Comparison of ENCODE assay signal across 27 cellular contexts in genomic region chr16:85681255-85681654, GRCh38. TPM values are rescaled to one million over a fixed set of nuclear protein-coding genes. Genes with fewer than 3 reads are reported as not detected.
DNase-seq lines count a peak whose midpoint lies in the region; ATAC-seq, FAIRE-seq and TF ChIP-seq lines count a peak whose summit lies in the region.
"Had no signal": no experiment of that assay in that cellular context is flagged by ENCODE, and none has a peak within 500 bp of the region (broad histone marks: within the 10 kb centered on the region; RNA-seq: fewer than 3 reads in every experiment).

No MANE protein-coding gene starts in this region.

- H3K27me3 Mint-ChIP-seq in stimulated activated naive CD8-positive, alpha-beta T cell treated with anti-CD3 and anti-CD28 coated beads, Interleukin-15, amount 100 ng/mL, for 72 hours: no peaks in the 10 kb centered on the region
- H3K27me3 Mint-ChIP-seq: activated CD8-positive, alpha-beta memory T cell treated with anti-CD3 and anti-CD28 coated beads, Interleukin-2, amount 10 ng/mL, durations not matched to agents 7 days and 5 days; activated naive CD8-positive, alpha-beta T cell treated with anti-CD3 and anti-CD28 coated beads for 36 hours; T-cell had no signal

- no peak overlapping the region for H3K9ac ChIP-seq in HepG2 (ENCODE audit: insufficient read depth, low read depth, low read length)

- H3K27ac Mint-ChIP-seq in stimulated activated naive CD8-positive, alpha-beta T cell treated with anti-CD3 and anti-CD28 coated beads, Interleukin-15, amount 100 ng/mL, for 72 hours: no peak overlapping the region
- H3K27ac Mint-ChIP-seq: activated naive CD8-positive, alpha-beta T cell treated with anti-CD3 and anti-CD28 coated beads for 36 hours; mesothelial cell of epicardium had no signal

- CTCF ChIA-PET in HepG2 (lab: Yijun Ruan, JAX; ENCODE audit: low intra/inter-chr PET ratio, low total read pairs): no interaction called here

- H3K4me2 ChIP-seq in HepG2 (ENCODE audit: low read depth, low read length): no peak overlapping the region

- no peak for FAIRE-seq in HepG2 (lab: Jason Lieb, UNC)
- FAIRE-seq: A204.1, D721Med, G401.6 had no signal

- in situ Hi-C loops in HepG2 (cut with HindIII; ENCODE audit: extremely low pct_ligation_motif_present, low pct_unique_long_range_greater_than_20kb): no loop called here

- TF ChIP-seq EP300 in HepG2 (IDR thresholded peaks at IDR 0.05; ENCODE audit: low read depth in 2 of 2, low read length in 2 of 2) (no peak), HepG2 (CRISPR knock-in tag; IDR thresholded peaks at IDR 0.05; ENCODE audit: borderline replicate concordance) (no peak)

- H3K4me1 ChIP-seq in HepG2 (ENCODE audit: insufficient read depth, low read length) (no peaks in the 10 kb centered on the region), thyroid gland (peaks cover 22 to 25% of the 10 kb centered on the region in 2 donors)
- H3K4me1 ChIP-seq: esophagus muscularis mucosa, tibial nerve had no signal

- no TSS peak for BruUV-seq in HepG2 (replicated peaks; lab: Mats Ljungman, UMichigan)

- H3K4me3 ChIP-seq in HepG2 (replicated peaks in 1 of 3; ENCODE audit: insufficient read depth in 1 of 3, low read depth in 2 of 3, low read length in 3 of 3): no peak overlapping the region
- H3K4me3 ChIP-seq in thyroid gland (replicated peaks in 1 of 3): no peak overlapping the region
- H3K4me3 ChIP-seq: esophagus muscularis mucosa, gastrocnemius medialis, tibial nerve had no signal

- WGBS in HepG2 (ENCODE audit: low lambda C conversion rate): 98% methylated on average over 8 of the region's 8 CpGs
- 47 to 51% methylated on average over 8 of the region's 8 CpGs for WGBS in thyroid gland, 2 donors

- no peaks in the 10 kb centered on the region; the same call in 1 of the 2 replicates for H4K20me1 ChIP-seq in HepG2 (ENCODE audit: insufficient read depth, low read length)

- intact Hi-C loops in HepG2 (cut with micrococcal nuclease; ENCODE audit: unreplicated experiment): no loop called here
- intact Hi-C loops in thyroid gland (cut with DNase I): no loop called here

- H3K27me3 ChIP-seq in HepG2 (ENCODE audit: control insufficient read depth in 1 of 2, insufficient read depth in 2 of 2, low read length in 2 of 2) (no peaks in the 10 kb centered on the region), thyroid gland (no peaks in the 10 kb centered on the region)
- H3K27me3 ChIP-seq: BE2C, esophagus muscularis mucosa, gastrocnemius medialis, tibial nerve had no signal

- H2AFZ ChIP-seq in HepG2 (ENCODE audit: low read length): no peak overlapping the region

- H3K4me3 Mint-ChIP-seq in stimulated activated naive CD8-positive, alpha-beta T cell treated with anti-CD3 and anti-CD28 coated beads, Interleukin-15, amount 100 ng/mL, for 72 hours: no peak overlapping the region
- H3K4me3 Mint-ChIP-seq: activated CD8-positive, alpha-beta memory T cell treated with anti-CD3 and anti-CD28 coated beads, Interleukin-2, amount 10 ng/mL, durations not matched to agents 7 days and 5 days; activated naive CD8-positive, alpha-beta T cell treated with anti-CD3 and anti-CD28 coated beads for 36 hours; mesothelial cell of epicardium; T-cell had no signal

- H3K27ac ChIP-seq in HepG2 (ENCODE audit: extremely low read length, insufficient read depth, low read length): no peak overlapping the region
- H3K27ac ChIP-seq in thyroid gland: peak overlapping the region; percentile 16 to 66 (median 59)
- H3K27ac ChIP-seq: esophagus muscularis mucosa, gastrocnemius medialis, tibial nerve had no signal

- TF ChIP-seq CTCF in HepG2 (CRISPR knock-in tag; IDR thresholded peaks at IDR 0.05) (no peak), thyroid gland (IDR thresholded peaks at IDR 0.05) (no peak)

- ATAC-seq in HepG2 (no peak), GM19035 (IDR thresholded peaks at IDR 0.05; ENCODE audit: unreplicated experiment) (no peak)
- ATAC-seq in stimulated activated naive CD8-positive, alpha-beta T cell treated with anti-CD3 and anti-CD28 coated beads, Interleukin-15, amount 100 ng/mL, for 72 hours: no peak
- ATAC-seq: Right ventricle myocardium inferior, T-cell had no signal

- H3K36me3 ChIP-seq in HepG2 (replicated peaks in 1 of 2; ENCODE audit: control insufficient read depth in 1 of 2, insufficient read depth in 2 of 2, low read length in 2 of 2) (peaks cover 18 to 64% of the 10 kb centered on the region in 2 experiments), thyroid gland (no peaks in the 10 kb centered on the region)
- H3K36me3 ChIP-seq: gastrocnemius medialis had no signal

- TF ChIP-seq POLR2A in HepG2 (IDR thresholded peaks at IDR 0.05; ENCODE audit: insufficient read depth in 1 of 2, low read depth in 2 of 2, low read length in 2 of 2): no peak
- no peak for TF ChIP-seq POLR2A in thyroid gland (IDR thresholded peaks at IDR 0.05)

- peaks cover 2% of the 10 kb centered on the region for H3K79me2 ChIP-seq in HepG2 (ENCODE audit: insufficient read depth, low read length)

- POLR2A ChIA-PET in HepG2 (lab: Yijun Ruan, JAX): no interaction called here

- H3K9me3 ChIP-seq in HepG2 (ENCODE audit: low read length) (no peaks in the 10 kb centered on the region), thyroid gland (no peaks in the 10 kb centered on the region)
- H3K9me3 ChIP-seq: BE2C, esophagus muscularis mucosa, gastrocnemius medialis, tibial nerve had no signal

- peak; percentile 43 for DNase-seq in NCI-H748 (lab: John Stamatoyannopoulos, UW; ENCODE audit: unreplicated experiment)
- DNase-seq in NCI-H748 treated with DMSO at 0.1 percent for 48 hours (lab: John Stamatoyannopoulos, UW): no peak
- DNase-seq in NCI-H510A treated with DMSO at 0.1 percent for 48 hours (lab: John Stamatoyannopoulos, UW): peak; percentile 82
- no peak for DNase-seq in HepG2 (ENCODE audit: low spot score)
- DNase-seq in thyroid gland: peak; percentile 79 to 80
- no peak for DNase-seq in stimulated activated CD4-positive, alpha-beta T cell treated with anti-CD3 and anti-CD28 coated beads, Interleukin-4, amount 100 ng/mL, for 24 hours
- no peak for DNase-seq in stimulated activated naive CD8-positive, alpha-beta T cell treated with anti-CD3 and anti-CD28 coated beads, Interleukin-15, amount 100 ng/mL, for 72 hours
- DNase-seq: activated CD4-positive, alpha-beta T cell treated with anti-CD3 and anti-CD28 coated beads for 48 hours; activated CD8-positive, alpha-beta memory T cell treated with anti-CD3 and anti-CD28 coated beads, Interleukin-2, amount 10 ng/mL, durations not matched to agents 7 days and 5 days; activated naive CD8-positive, alpha-beta T cell treated with anti-CD3 and anti-CD28 coated beads for 36 hours; BE2C; effector CD4-positive, alpha-beta T cell; gastrocnemius medialis; kidney glomerular epithelial cell; NCI-H2081; NCI-H524; stimulated activated CD4-positive, alpha-beta T cell treated with anti-CD3 and anti-CD28 coated beads, Interleukin-2, amount 100 ng/mL, for 24 hours; stimulated activated naive CD4-positive, alpha-beta T cell treated with Interleukin-2 at 50 U/mL for 16 hours; T-cell had no signal

- no peak for TF ChIP-seq RAD21 in HepG2 (CRISPR knock-in tag; IDR thresholded peaks at IDR 0.05)

- H3K9me3 Mint-ChIP-seq in stimulated activated naive CD8-positive, alpha-beta T cell treated with anti-CD3 and anti-CD28 coated beads, Interleukin-15, amount 100 ng/mL, for 72 hours: no peaks in the 10 kb centered on the region
- H3K9me3 Mint-ChIP-seq: activated naive CD8-positive, alpha-beta T cell treated with anti-CD3 and anti-CD28 coated beads for 36 hours; mesothelial cell of epicardium; T-cell had no signal

- H3K4me1 Mint-ChIP-seq in stimulated activated naive CD8-positive, alpha-beta T cell treated with anti-CD3 and anti-CD28 coated beads, Interleukin-15, amount 100 ng/mL, for 72 hours: peaks cover 12% of the 10 kb centered on the region

TF ChIP-seq in HepG2, 621 proteins besides CTCF, POLR2A, EP300 and RAD21:
- TF ChIP-seq ZFAT (CRISPR knock-in tag; conservative IDR thresholded peaks at IDR 0.05) (no peak), ATF7 (IDR thresholded peaks at IDR 0.05) (peak; percentile 22; the same call in 1 of the 2 replicates), ATF7 (CRISPR knock-in tag; IDR thresholded peaks at IDR 0.05) (no peak)
TF ChIP-seq in HepG2: peak in this region for 1.

RNA-seq across cellular contexts. Expression of gene GINS2, which starts 7.5 kb away (rescaled TPM):
- total RNA-seq in HepG2 (2016; rRNA removed; fragmentation: Illumina TruSeq; extraction: Trizol) (48.3 and 61.7 TPM in 2 replicates), thyroid gland (1 to 10 TPM in 1 of 4 donors, under 1 TPM in 3; 0.24 to 1.2 (median 0.55) TPM)
- 23.8 and 27.0 TPM in 2 replicates for total RNA-seq in HepG2 (2016; cell fraction: cytosol; rRNA removed; fragmentation: Illumina TruSeq; extraction: Trizol; ENCODE audit: low read depth)
- total RNA-seq in HepG2 (2016; cell fraction: insoluble cytoplasmic fraction; rRNA removed; fragmentation: Illumina TruSeq; extraction: Trizol): 48.0 and 66.5 TPM in 2 replicates
- total RNA-seq in HepG2 (2016; cell fraction: membrane; rRNA removed; fragmentation: Illumina TruSeq; extraction: Trizol): 37.7 and 42.3 TPM in 2 replicates
- total RNA-seq in HepG2 (2016; cell fraction: nucleus; rRNA removed; fragmentation: Illumina TruSeq; extraction: Trizol): 23.1 and 24.3 TPM in 2 replicates
- 7.7 and 10.6 TPM in 2 replicates for polyA plus RNA-seq in HepG2 (2011; rRNA removed)
- 8.9 and 11.0 TPM in 2 replicates for polyA plus RNA-seq in HepG2 (2011; cell fraction: cytosol; rRNA removed)
- polyA plus RNA-seq in HepG2 (2011; cell fraction: nucleus; rRNA removed): 3.9 and 4.5 TPM in 2 replicates
- polyA plus RNA-seq in HepG2 (2012): 5.7 and 16.9 TPM in 2 replicates
- polyA plus RNA-seq in HepG2 (2016; cell fraction: cytosol; fragmentation: Illumina TruSeq; extraction: Trizol; ENCODE audit: low read depth): 28.1 and 34.5 TPM in 2 replicates
- polyA plus RNA-seq in HepG2 (2016; cell fraction: insoluble cytoplasmic fraction; fragmentation: Illumina TruSeq; extraction: Trizol; ENCODE audit: low read depth): 76.0 and 95.5 TPM in 2 replicates
- 36.4 and 39.0 TPM in 2 replicates for polyA plus RNA-seq in HepG2 (2016; cell fraction: membrane; fragmentation: Illumina TruSeq; extraction: Trizol; ENCODE audit: low read depth)
- polyA plus RNA-seq in HepG2 (2016; cell fraction: nucleus; fragmentation: Illumina TruSeq; extraction: Trizol; ENCODE audit: insufficient read depth, low read depth): 38.9 and 39.5 TPM in 2 replicates
- 7.2 and 33.6 TPM in 2 replicates for polyA minus RNA-seq in HepG2 (2011; rRNA and poly(A)+ RNA removed; ENCODE audit: low replicate concordance)
- polyA minus RNA-seq in HepG2 (2011; cell fraction: cytosol; rRNA and poly(A)+ RNA removed): 3.9 and 4.1 TPM in 2 replicates
- 4.7 and 6.2 TPM in 2 replicates for polyA minus RNA-seq in HepG2 (2011; cell fraction: nucleus; rRNA and poly(A)+ RNA removed)

Comparison
In these comparisons a context has a peak if more than half of its experiments do, and no peak if none do; other contexts are left out.
1. DNase-seq: peak in NCI-H748 (single experiment), NCI-H510A treated with DMSO at 0.1 percent for 48 hours (single experiment) and thyroid gland (2 of 2); none in NCI-H748 treated with DMSO at 0.1 percent for 48 hours (single experiment), HepG2 (single experiment), stimulated activated CD4-positive, alpha-beta T cell treated with anti-CD3 and anti-CD28 coated beads, Interleukin-4, amount 100 ng/mL, for 24 hours (single experiment) and stimulated activated naive CD8-positive, alpha-beta T cell treated with anti-CD3 and anti-CD28 coated beads, Interleukin-15, amount 100 ng/mL, for 72 hours (0 of 2).
2. RNA of gene GINS2, which starts 7.5 kb away (total RNA-seq): 23.1 to 66.5 TPM in HepG2; 0.24 to 1.2 TPM in thyroid gland; every median in the first group is over 10 times any median in the second.